In the genomic region with DNA sequence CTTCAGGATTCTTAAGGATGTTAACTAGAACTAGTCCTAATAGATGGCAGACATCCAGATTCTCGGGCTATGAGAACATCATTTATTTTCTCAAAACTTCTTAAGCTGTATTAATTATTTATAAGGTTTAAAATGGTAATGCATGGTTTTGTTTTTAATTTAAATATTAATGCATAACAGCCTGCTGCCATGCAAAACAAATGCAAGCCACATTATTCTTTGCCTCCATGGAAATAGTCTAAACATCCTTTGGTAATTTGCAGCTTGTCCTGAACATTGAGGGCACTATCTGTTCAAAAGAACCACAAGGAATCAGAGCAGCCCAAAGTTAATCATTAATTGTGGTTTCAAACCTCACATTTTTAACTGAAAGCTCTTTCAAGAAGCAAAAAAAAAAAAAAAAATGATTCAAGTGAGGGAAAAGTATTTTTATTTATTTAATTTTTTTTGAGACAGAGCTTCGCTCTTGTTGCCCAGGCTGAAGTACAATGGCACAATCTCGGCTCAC, we compare ENCODE assay signal across 12 cellular contexts.
DNase-seq lines count a peak whose midpoint lies in the region; ATAC-seq and TF ChIP-seq lines count a peak whose summit lies in the region.
"Had no signal": no experiment of that assay in that cellular context is flagged by ENCODE, and none has a peak within 500 bp of the region (broad histone marks: within the 10 kb centered on the region; RNA-seq: fewer than 3 reads in every experiment).

No MANE protein-coding gene starts in this region.

- H3K27me3 ChIP-seq in uterus, result no peaks in the 10 kb centered on the region
- H3K27me3 ChIP-seq: colonic mucosa, foreskin keratinocyte had no signal

- H3K27ac Mint-ChIP-seq in chondrocyte (ENCODE audit: unreplicated experiment), result peak overlapping the region; percentile 78
- H3K27ac Mint-ChIP-seq in activated CD4-positive, alpha-beta T cell treated with anti-CD3 and anti-CD28 coated beads, Interleukin-2, amount 10 ng/mL, durations not matched to agents 24 days and 14 days, result no peak overlapping the region
- H3K27ac Mint-ChIP-seq: nephron progenitor cell, type B pancreatic cell had no signal

- H3K36me3 ChIP-seq in uterus, result no peaks in the 10 kb centered on the region
- H3K36me3 ChIP-seq: colonic mucosa had no signal

- H3K27me3 Mint-ChIP-seq in chondrocyte (ENCODE audit: low read depth), result no peaks in the 10 kb centered on the region
- H3K27me3 Mint-ChIP-seq in activated CD4-positive, alpha-beta T cell treated with anti-CD3 and anti-CD28 coated beads, Interleukin-2, amount 10 ng/mL, durations not matched to agents 24 days and 14 days, result no peaks in the 10 kb centered on the region
- H3K27me3 Mint-ChIP-seq: type B pancreatic cell had no signal

- H3K9me3 ChIP-seq in uterus, result no peaks in the 10 kb centered on the region
- H3K9me3 ChIP-seq: colonic mucosa had no signal

- no peak for TF ChIP-seq POLR2A in uterus (IDR thresholded peaks at IDR 0.05)

- TF ChIP-seq CTCF in chondrocyte (IDR thresholded peaks at IDR 0.05) (no peak), uterus (IDR thresholded peaks at IDR 0.05) (no peak)

- intact Hi-C loops in uterus (cut with DNase I; ENCODE audit: low total_unique reads), result loop anchor here (5.0 to 10.0 kb wide), 2 partner anchors 93 to 395 kb away; partner anchors contain the start of gene TTC39B
- intact Hi-C loops in activated CD4-positive, alpha-beta T cell treated with anti-CD3 and anti-CD28 coated beads, Interleukin-2, amount 10 ng/mL, durations not matched to agents 24 days and 14 days (cut with micrococcal nuclease), result loop anchor here (1.0 to 5.0 kb wide), 6 partner anchors 17 to 395 kb away; partner anchors contain the start of gene SNAPC3

- H3K36me3 Mint-ChIP-seq in chondrocyte (ENCODE audit: low read depth), result peaks cover 17% of the 10 kb centered on the region
- H3K36me3 Mint-ChIP-seq in activated CD4-positive, alpha-beta T cell treated with anti-CD3 and anti-CD28 coated beads, Interleukin-2, amount 10 ng/mL, durations not matched to agents 24 days and 14 days (ENCODE audit: low read depth), result peaks cover 35% of the 10 kb centered on the region

- peaks cover 32% of the 10 kb centered on the region for H3K4me1 Mint-ChIP-seq in chondrocyte (ENCODE audit: low read depth)
- H3K4me1 Mint-ChIP-seq in activated CD4-positive, alpha-beta T cell treated with anti-CD3 and anti-CD28 coated beads, Interleukin-2, amount 10 ng/mL, durations not matched to agents 24 days and 14 days, result peaks cover 16% of the 10 kb centered on the region

- DNase-seq in NCI-H2196 (lab: John Stamatoyannopoulos, UW; ENCODE audit: unreplicated experiment) (peak; percentile 52), NCI-H2196 treated with DMSO at 0.1 percent for 48 hours (lab: John Stamatoyannopoulos, UW; ENCODE audit: unreplicated experiment) (no peak), chondrocyte (ENCODE audit: low spot score) (no peak), left lobe of liver (ENCODE audit: low spot score) (no peak), uterus (no peak), NCI-H187 (lab: John Stamatoyannopoulos, UW) (no peak)
- DNase-seq in stimulated activated naive CD8-positive, alpha-beta T cell treated with anti-CD3 and anti-CD28 coated beads, Interleukin-15, Interleukin-2, amounts not matched to agents 100 U/mL and 50 U/mL, for 24 hours, result no peak
- DNase-seq in activated CD4-positive, alpha-beta T cell treated with anti-CD3 and anti-CD28 coated beads, Interleukin-2, amount 10 ng/mL, durations not matched to agents 24 days and 14 days, result no peak

- H3K4me3 ChIP-seq in uterus, result no peak overlapping the region
- H3K4me3 ChIP-seq: colonic mucosa had no signal

- H3K4me1 ChIP-seq in uterus, result no peaks in the 10 kb centered on the region
- H3K4me1 ChIP-seq: colonic mucosa, foreskin keratinocyte had no signal

- ATAC-seq in left lobe of liver, result peak; percentile 77
- no peak for ATAC-seq in stimulated activated naive CD8-positive, alpha-beta T cell treated with anti-CD3 and anti-CD28 coated beads, Interleukin-15, Interleukin-2, amounts not matched to agents 100 U/mL and 50 U/mL, for 24 hours

- H3K27ac ChIP-seq in uterus, result peak overlapping the region; percentile 23 to 28
- H3K27ac ChIP-seq: colonic mucosa, foreskin keratinocyte had no signal

- no peak overlapping the region for H3K4me3 Mint-ChIP-seq in chondrocyte (ENCODE audit: unreplicated experiment)
- H3K4me3 Mint-ChIP-seq in activated CD4-positive, alpha-beta T cell treated with anti-CD3 and anti-CD28 coated beads, Interleukin-2, amount 10 ng/mL, durations not matched to agents 24 days and 14 days, result no peak overlapping the region
- H3K4me3 Mint-ChIP-seq: nephron progenitor cell, type B pancreatic cell had no signal

- no peaks in the 10 kb centered on the region for H3K9me3 Mint-ChIP-seq in chondrocyte (ENCODE audit: low read depth)
- H3K9me3 Mint-ChIP-seq in activated CD4-positive, alpha-beta T cell treated with anti-CD3 and anti-CD28 coated beads, Interleukin-2, amount 10 ng/mL, durations not matched to agents 24 days and 14 days, result peaks cover 5% of the 10 kb centered on the region
